Comparison of ENCODE assay signal across 8 cellular contexts in genomic region chr16:14632693-14633569, GRCh38. TPM values are rescaled to one million over a fixed set of nuclear protein-coding genes. Genes with fewer than 3 reads are reported as not detected.
DNase-seq lines count a peak whose midpoint lies in the region; ATAC-seq and TF ChIP-seq lines count a peak whose summit lies in the region.

Gene BFAR, plus strand, starts transcription at chr16:14632951. Its CDS starts 11,396 bp downstream, at chr16:14644347.

- intact Hi-C loops in T-helper 1 cell treated with Interleukin-12 subunit alpha and Interleukin-12 subunit beta and Interleukin-4 antibody, amounts not matched to agents 30 ng/mL and 1 ng/mL, for 36 hours (cut with micrococcal nuclease), result loop anchor here (1.0 to 10.0 kb wide), 5 partner anchors 279 to 713 kb away; partner anchors contain the start of genes ERCC4, PDXDC1 and RRN3
- intact Hi-C loops in heart right ventricle (cut with DNase I) (loop anchor here in 1 of 10 donors (10.0 kb wide), 2 partner anchors 348 to 718 kb away; no protein-coding TSS in a partner anchor), posterior vena cava (cut with DNase I) (no loop called here), upper lobe of right lung (cut with DNase I) (no loop called here)

- H3K27me3 ChIP-seq in heart right ventricle (no peaks in the 10 kb centered on the region), upper lobe of right lung (no peaks in the 10 kb centered on the region)

- H3K9me3 ChIP-seq in heart right ventricle (no peaks in the 10 kb centered on the region), upper lobe of right lung (no peaks in the 10 kb centered on the region)

- DNase-seq in GM13976 (ENCODE audit: low spot score) (peak; percentile 96), NCI-H146 treated with DMSO at 0.1 percent for 48 hours (lab: John Stamatoyannopoulos, UW; ENCODE audit: unreplicated experiment) (peak; percentile 98), amniotic epithelial cell (ENCODE audit: low read depth) (peak; percentile 93), heart right ventricle (peak; percentile 99), posterior vena cava (ENCODE audit: low spot score) (peak; percentile 100), upper lobe of right lung (peak; percentile 100)

- H3K36me3 ChIP-seq in heart right ventricle (peaks cover 0 to 14% (median 3%) of the 10 kb centered on the region in 9 donors), upper lobe of right lung (peaks cover 3% of the 10 kb centered on the region)

- in situ Hi-C loops in GM13976 (cut with MboI; ENCODE audit: low sequenced_read_pairs, unreplicated experiment), result no loop called here

- H3K4me1 ChIP-seq in heart right ventricle (peaks cover 0 to 77% (median 54%) of the 10 kb centered on the region in 9 donors), upper lobe of right lung (peaks cover 42% of the 10 kb centered on the region)

- ATAC-seq in HG02870 (IDR thresholded peaks at IDR 0.05; ENCODE audit: unreplicated experiment), result peak; percentile 73
- peak; percentile 94 to 96 (median 95) for ATAC-seq in heart right ventricle
- ATAC-seq in upper lobe of right lung, result peak; percentile 90

- H3K4me3 ChIP-seq in heart right ventricle, result peak within 1 kb of the TSS; percentile 59 to 99 (median 97)
- H3K4me3 ChIP-seq in upper lobe of right lung, result peak within 1 kb of the TSS; percentile 89

- WGBS in heart right ventricle, 2 donors, result 0% methylated on average over 69 of the region's 69 CpGs

- H3K27ac ChIP-seq in heart right ventricle, result peak within 1 kb of the TSS; percentile 48 to 98 (median 95)
- H3K27ac ChIP-seq in upper lobe of right lung, result peak within 1 kb of the TSS; percentile 95

- no peak for TF ChIP-seq CTCF in GM13976 (IDR thresholded peaks at IDR 0.05; ENCODE audit: borderline replicate concordance, control extremely low read depth, extremely low read depth, insufficient read depth, missing control alignments)
- TF ChIP-seq CTCF in heart right ventricle (IDR thresholded peaks at IDR 0.05), result no peak
- no peak for TF ChIP-seq CTCF in upper lobe of right lung (IDR thresholded peaks at IDR 0.05)

RNA-seq across cellular contexts. Expression of gene BFAR, which starts in this region (rescaled TPM):
- total RNA-seq in T-helper 1 cell treated with Interleukin-12 subunit alpha and Interleukin-12 subunit beta and Interleukin-4 antibody, amounts not matched to agents 30 ng/mL and 1 ng/mL, for 36 hours, result 60.3 and 64.2 TPM in 2 replicates
- total RNA-seq in heart right ventricle (10 to 100 TPM; 33.2 to 42.5 (median 36.5) TPM), posterior vena cava (10 to 100 TPM; 41.8 to 45.4 TPM), upper lobe of right lung (79.4 TPM)
- polyA plus RNA-seq in heart right ventricle, result 10 to 100 TPM; 21.7 to 31.5 TPM

Comparison
In these comparisons a context has a peak if more than half of its experiments do, and no peak if none do; other contexts are left out.
1. Peak in every context shown above with its lines: DNase-seq, ATAC-seq, H3K4me3 ChIP-seq and H3K27ac ChIP-seq.